Comparison of ENCODE assay signal across 1 cellular context in the genomic region with DNA sequence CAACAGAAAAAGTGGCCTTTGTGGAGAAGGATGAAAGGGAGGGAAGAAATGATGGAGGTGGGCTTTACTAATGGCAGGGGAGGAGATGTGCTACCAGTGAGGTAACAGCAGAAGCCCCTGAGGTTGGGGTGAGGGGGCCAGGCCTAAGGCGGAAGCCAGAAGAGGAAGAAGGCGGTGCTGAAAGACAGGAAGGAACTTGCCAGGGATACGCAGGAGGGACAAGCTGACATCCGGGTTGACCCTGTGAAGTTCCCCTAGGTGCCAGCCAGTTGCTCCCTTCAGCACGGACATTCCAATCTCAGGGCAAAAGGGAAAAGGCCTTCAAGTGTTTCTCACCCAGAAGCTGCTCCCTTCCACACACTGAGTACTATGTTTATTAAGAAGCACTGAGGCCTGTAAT.
TF ChIP-seq lines count a peak whose summit lies in the region.

No MANE protein-coding gene starts in this region.

TF ChIP-seq in SK-N-SH treated with all-trans-retinoic acid at 6 μM for 48 hours, 23 proteins besides CTCF, POLR2A, EP300 and RAD21 (continued from another document):
- TF ChIP-seq, protein P1, sequence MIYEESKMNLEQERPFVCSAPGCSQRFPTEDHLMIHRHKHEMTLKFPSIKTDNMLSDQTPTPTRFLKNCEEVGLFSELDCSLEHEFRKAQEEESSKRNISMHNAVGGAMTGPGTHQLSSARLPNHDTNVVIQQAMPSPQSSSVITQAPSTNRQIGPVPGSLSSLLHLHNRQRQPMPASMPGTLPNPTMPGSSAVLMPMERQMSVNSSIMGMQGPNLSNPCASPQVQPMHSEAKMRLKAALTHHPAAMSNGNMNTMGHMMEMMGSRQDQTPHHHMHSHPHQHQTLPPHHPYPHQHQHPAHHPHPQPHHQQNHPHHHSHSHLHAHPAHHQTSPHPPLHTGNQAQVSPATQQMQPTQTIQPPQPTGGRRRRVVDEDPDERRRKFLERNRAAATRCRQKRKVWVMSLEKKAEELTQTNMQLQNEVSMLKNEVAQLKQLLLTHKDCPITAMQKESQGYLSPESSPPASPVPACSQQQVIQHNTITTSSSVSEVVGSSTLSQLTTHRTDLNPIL (CRISPR knock-in tag; IDR thresholded peaks at IDR 0.05; ENCODE audit: low read depth): no peak
- TF ChIP-seq TCF4 (CRISPR knock-in tag; IDR thresholded peaks at IDR 0.05; ENCODE audit: borderline replicate concordance) (no peak), TOX (CRISPR knock-in tag; IDR thresholded peaks at IDR 0.05; ENCODE audit: borderline replicate concordance) (no peak)
